Comparison of ENCODE assay signal across 16 cellular contexts in the genomic region with DNA sequence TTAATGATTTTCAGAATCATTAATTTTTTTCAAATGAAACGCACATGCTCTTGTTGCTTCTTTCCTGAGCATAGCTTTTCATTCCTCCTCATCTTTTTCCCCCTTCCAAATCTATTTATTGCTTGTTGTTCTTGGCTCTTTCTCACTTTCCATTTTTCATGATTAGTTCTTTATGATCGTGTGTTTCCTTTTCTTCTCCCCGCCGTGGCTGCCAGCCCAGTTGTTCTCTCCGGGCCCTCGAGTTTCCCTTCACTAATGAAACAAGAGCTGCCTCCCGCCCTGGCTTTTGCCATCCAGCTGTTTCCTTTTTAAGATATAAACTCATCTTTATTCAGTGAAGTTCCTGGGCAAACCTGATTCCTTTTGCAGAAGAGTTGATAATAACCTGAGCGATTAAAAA.
DNase-seq lines count a peak whose midpoint lies in the region; ATAC-seq and TF ChIP-seq lines count a peak whose summit lies in the region.
"Had no signal": no experiment of that assay in that cellular context is flagged by ENCODE, and none has a peak within 500 bp of the region (broad histone marks: within the 10 kb centered on the region; RNA-seq: fewer than 3 reads in every experiment).

No MANE protein-coding gene starts in this region.

- no peaks in the 10 kb centered on the region for H3K9me3 ChIP-seq in prostate gland

- ATAC-seq in Right ventricle myocardium inferior (peak; percentile 35), HG03108 (IDR thresholded peaks at IDR 0.05; ENCODE audit: unreplicated experiment) (no peak)
- ATAC-seq: HepG2; natural killer cell treated with Interleukin-12 subunit alpha and Interleukin-12 subunit beta and Interleukin-15 and Interleukin-18, amount 100 ng/mL, for 72 hours; stimulated activated naive B cell treated with anti-CD40 and anti-IgM and Interleukin-4, amounts not matched to agents 10 μg/mL and 1 μg/mL and 100 μg/mL, for 72 hours had no signal

- DNase-seq in Right ventricle myocardium inferior (ENCODE audit: missing footprints): no peak
- DNase-seq in cardiac septum (ENCODE audit: low spot score): no peak
- peak; percentile 5 for DNase-seq in glomerular endothelial cell (ENCODE audit: extremely low read depth, low read depth, low spot score)
- DNase-seq in prostate gland (ENCODE audit: low spot score): peak; percentile 36
- DNase-seq in NCI-H2227 (lab: John Stamatoyannopoulos, UW; ENCODE audit: unreplicated experiment): no peak
- no peak for DNase-seq in posterior cingulate gyrus
- no peak for DNase-seq in NCI-H2081 (lab: John Stamatoyannopoulos, UW)
- DNase-seq: activated CD4-positive, alpha-beta T cell treated with anti-CD3 and anti-CD28 coated beads, Interleukin-2, amount 50 U/mL, for 4 hours; activated effector memory CD4-positive, alpha-beta T cell treated with Interleukin-2 at 50 U/mL for 16 hours; NCI-H187 treated with DMSO at 0.1 percent for 48 hours; stimulated activated CD4-positive, alpha-beta T cell treated with anti-CD3 and anti-CD28 coated beads, Interleukin-1b, Interleukin-23, amount 100 ng/mL, for 48 hours; stimulated activated naive B cell treated with anti-CD40 and anti-IgM and Interleukin-4, amounts not matched to agents 10 μg/mL and 1 μg/mL and 100 μg/mL, for 72 hours; T-helper 1 cell had no signal

- H3K4me3 ChIP-seq in prostate gland: no peak overlapping the region

- H3K27me3 ChIP-seq in prostate gland (replicated peaks; ENCODE audit: insufficient read depth): no peaks in the 10 kb centered on the region

- intact Hi-C loops in Right ventricle myocardium inferior (cut with DNase I) (no loop called here), cardiac septum (cut with DNase I) (loop anchor here (10.0 kb wide), 1 partner anchor 145 kb away; no protein-coding TSS in a partner anchor), prostate gland (cut with DNase I) (loop anchor here (10.0 kb wide), 2 partner anchors 105 to 895 kb away; no protein-coding TSS in a partner anchor), posterior cingulate gyrus (cut with DNase I) (no loop called here)

- no peaks in the 10 kb centered on the region for H3K4me1 ChIP-seq in prostate gland (replicated peaks)

- no peak for TF ChIP-seq CTCF in prostate gland (IDR thresholded peaks at IDR 0.05)

- H3K27ac ChIP-seq in prostate gland: peak overlapping the region in 1 of 2 donors; percentile 48

- no peak for TF ChIP-seq POLR2A in prostate gland (IDR thresholded peaks at IDR 0.05)

- H3K36me3 ChIP-seq in prostate gland: no peaks in the 10 kb centered on the region

- 7% methylated on average over 8 of the region's 8 CpGs for WGBS in prostate gland

Comparison
In these comparisons a context has a peak if more than half of its experiments do, and no peak if none do; other contexts are left out.
1. intact Hi-C loops: an anchor here in cardiac septum (10.0 kb wide) and prostate gland (10.0 kb wide); none called in Right ventricle myocardium inferior and posterior cingulate gyrus.
2. DNase-seq: peak in glomerular endothelial cell (single experiment) and prostate gland (single experiment); none in Right ventricle myocardium inferior (single experiment), cardiac septum (single experiment), NCI-H2227 (single experiment), posterior cingulate gyrus (0 of 10) and NCI-H2081 (0 of 2).